25 cellular contexts compared by ENCODE assay signal in the genomic region with DNA sequence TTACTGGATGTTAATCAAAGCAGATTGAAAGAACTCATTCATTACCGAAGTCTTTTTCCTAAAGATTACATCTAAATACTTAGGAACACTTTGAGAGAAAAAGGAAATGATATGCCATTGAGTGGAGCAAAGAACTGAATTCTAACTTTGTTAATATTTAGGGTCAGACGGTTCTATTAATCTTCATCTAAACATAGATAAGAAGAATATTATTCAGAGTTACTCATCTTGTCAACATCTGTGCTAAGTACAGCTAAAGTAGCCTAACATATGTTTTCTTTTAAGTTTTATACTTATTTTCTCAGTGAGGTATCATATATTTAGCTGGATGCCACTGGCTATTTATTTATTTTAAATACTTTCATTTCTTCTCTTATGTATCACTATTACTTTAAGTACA.
"Had no signal": no experiment of that assay in that cellular context is flagged by ENCODE, and none has a peak within 500 bp of the region (broad histone marks: within the 10 kb centered on the region; RNA-seq: fewer than 3 reads in every experiment).

No MANE protein-coding gene starts in this region.

- H3K36me3 ChIP-seq: SJCRH30 had no signal

- ATAC-seq: activated CD8-positive, alpha-beta memory T cell treated with anti-CD3 and anti-CD28 coated beads, Interleukin-2, amount 10 ng/mL, durations not matched to agents 7 days and 5 days; K562; Panc1; WTC11 had no signal

- H3K27me3 ChIP-seq: SJCRH30 had no signal

- H3K4me3 ChIP-seq: K562, SJCRH30 had no signal

- H3K27me3 Mint-ChIP-seq: activated CD4-positive, alpha-beta T cell treated with anti-CD3 and anti-CD28 coated beads, Interleukin-2, amount 10 ng/mL, durations not matched to agents 24 days and 14 days; activated CD8-positive, alpha-beta memory T cell treated with anti-CD3 and anti-CD28 coated beads, Interleukin-2, amount 10 ng/mL, durations not matched to agents 7 days and 5 days; activated naive CD8-positive, alpha-beta T cell; activated T-cell treated with anti-CD3 and anti-CD28 coated beads, Interleukin-2, amount 50 U/mL, for 24 hours had no signal

- H3K36me3 Mint-ChIP-seq: activated CD8-positive, alpha-beta memory T cell treated with anti-CD3 and anti-CD28 coated beads, Interleukin-2, amount 10 ng/mL, durations not matched to agents 7 days and 5 days; activated naive CD8-positive, alpha-beta T cell; WTC11 had no signal

- H3K4me3 Mint-ChIP-seq: activated CD4-positive, alpha-beta T cell treated with anti-CD3 and anti-CD28 coated beads, Interleukin-2, amount 10 ng/mL, durations not matched to agents 24 days and 14 days; activated CD8-positive, alpha-beta memory T cell treated with anti-CD3 and anti-CD28 coated beads, Interleukin-2, amount 10 ng/mL, durations not matched to agents 7 days and 5 days; activated naive CD8-positive, alpha-beta T cell; activated T-cell treated with anti-CD3 and anti-CD28 coated beads, Interleukin-2, amount 50 U/mL, for 24 hours; activated T-helper 1 cell treated with anti-CD3 and anti-CD28 coated beads, Interleukin-12 subunit alpha, Interleukin-12 subunit beta, Interleukin-2, Interleukin-4 antibody, amounts not matched to agents 30 ng/mL and 10 ng/mL and 1 ng/mL, durations not matched to agents 14 hours and 24 hours and 36 hours; T-helper 1 cell treated with Interleukin-12 subunit alpha and Interleukin-12 subunit beta and Interleukin-4 antibody, amounts not matched to agents 30 μg/mL and 1 μg/mL, for 36 hours; WTC11 had no signal

- DNase-seq: activated CD4-positive, alpha-beta T cell treated with anti-CD3 and anti-CD28 coated beads, Interleukin-2, amount 10 ng/mL, durations not matched to agents 24 days and 14 days; activated CD4-positive, alpha-beta T cell treated with anti-CD3 and anti-CD28 coated beads, Interleukin-2, amount 50 U/mL, for 48 hours; activated CD4-positive, CD25-positive, alpha-beta regulatory T cell treated with anti-CD3 and anti-CD28 coated beads, Interleukin-2, amount 50 U/mL, for 72 hours; activated CD8-positive, alpha-beta memory T cell treated with anti-CD3 and anti-CD28 coated beads, Interleukin-2, amount 10 ng/mL, durations not matched to agents 7 days and 5 days; activated effector memory CD4-positive, alpha-beta T cell treated with Interleukin-2 at 50 U/mL for 16 hours; activated naive CD4-positive, alpha-beta T cell; activated T-cell treated with anti-CD3 and anti-CD28 coated beads, Interleukin-2, amount 50 U/mL, for 24 hours; Karpas-422; NCI-H1105 treated with DMSO at 0.1 percent for 48 hours; NCI-H1436 treated with DMSO at 0.1 percent for 48 hours; NCI-H187; NCI-H2081; NCI-H2227 treated with DMSO at 0.1 percent for 48 hours; NCI-H446 treated with DMSO at 0.1 percent for 48 hours; NCI-H524 treated with DMSO at 0.1 percent for 48 hours; NCI-H748 treated with DMSO at 0.1 percent for 48 hours; Right ventricle myocardium superior; SJCRH30 had no signal

- H3K9me3 ChIP-seq: SJCRH30 had no signal

- H3K27ac Mint-ChIP-seq: activated CD4-positive, alpha-beta T cell treated with anti-CD3 and anti-CD28 coated beads, Interleukin-2, amount 10 ng/mL, durations not matched to agents 24 days and 14 days; activated CD8-positive, alpha-beta memory T cell treated with anti-CD3 and anti-CD28 coated beads, Interleukin-2, amount 10 ng/mL, durations not matched to agents 7 days and 5 days; activated naive CD8-positive, alpha-beta T cell; activated T-cell treated with anti-CD3 and anti-CD28 coated beads, Interleukin-2, amount 50 U/mL, for 24 hours; activated T-helper 1 cell treated with anti-CD3 and anti-CD28 coated beads, Interleukin-12 subunit alpha, Interleukin-12 subunit beta, Interleukin-2, Interleukin-4 antibody, amounts not matched to agents 30 ng/mL and 10 ng/mL and 1 ng/mL, durations not matched to agents 14 hours and 24 hours and 36 hours; T-helper 1 cell treated with Interleukin-12 subunit alpha and Interleukin-12 subunit beta and Interleukin-4 antibody, amounts not matched to agents 30 μg/mL and 1 μg/mL, for 36 hours; WTC11 had no signal

- H3K9me3 Mint-ChIP-seq: activated CD4-positive, alpha-beta T cell treated with anti-CD3 and anti-CD28 coated beads, Interleukin-2, amount 10 ng/mL, durations not matched to agents 24 days and 14 days; WTC11 had no signal

- H3K27ac ChIP-seq: RWPE1 had no signal

- H3K4me1 Mint-ChIP-seq: activated CD4-positive, alpha-beta T cell treated with anti-CD3 and anti-CD28 coated beads, Interleukin-2, amount 10 ng/mL, durations not matched to agents 24 days and 14 days; activated CD8-positive, alpha-beta memory T cell treated with anti-CD3 and anti-CD28 coated beads, Interleukin-2, amount 10 ng/mL, durations not matched to agents 7 days and 5 days had no signal
